29 cellular contexts compared by ENCODE assay signal in the genomic region with DNA sequence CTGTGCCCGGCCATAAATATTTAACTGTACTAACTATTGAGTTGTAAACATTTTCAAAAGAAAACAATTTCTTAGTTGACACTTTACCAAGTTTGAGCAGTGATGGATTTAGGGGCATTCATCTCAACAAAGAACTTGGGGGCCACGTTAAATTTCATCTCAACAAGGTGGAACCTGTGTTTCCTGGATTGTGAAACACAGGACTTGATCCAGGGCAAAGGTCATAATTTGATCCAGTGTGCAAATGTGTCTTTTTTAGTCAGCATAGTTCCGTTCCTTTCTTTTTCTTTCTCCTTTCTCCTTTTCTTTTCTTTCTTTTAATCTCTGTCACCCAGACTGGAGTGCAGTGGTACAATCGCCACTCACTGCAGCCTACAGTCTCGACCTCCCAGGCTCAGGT. TPM values are rescaled to one million over a fixed set of nuclear protein-coding genes. Genes with fewer than 3 reads are reported as not detected.
"Had no signal": no experiment of that assay in that cellular context is flagged by ENCODE, and none has a peak within 500 bp of the region (broad histone marks: within the 10 kb centered on the region; RNA-seq: fewer than 3 reads in every experiment).

No MANE protein-coding gene starts in this region.

- H3K4me2 ChIP-seq: smooth muscle cell had no signal

- H3K9me3 ChIP-seq: left lung, pancreas, prostate gland, sigmoid colon, transverse colon, upper lobe of left lung, vagina had no signal

- FAIRE-seq: keratinocyte, pancreas had no signal

- H3K4me3 ChIP-seq: left lung, pancreas, prostate gland, sigmoid colon, smooth muscle cell, transverse colon, upper lobe of left lung, vagina had no signal

- H3K27me3 ChIP-seq: pancreas, vagina had no signal

- H3K4me1 ChIP-seq: prostate gland had no signal

- H3K27ac ChIP-seq: left lung, pancreas, prostate gland, sigmoid colon, transverse colon, upper lobe of left lung, vagina had no signal

- ATAC-seq: left cardiac atrium; left lung; naive thymus-derived CD8-positive, alpha-beta T cell; pancreas; right cardiac atrium; stimulated activated memory B cell treated with anti-CD40 and anti-IgM and Interleukin-4, amounts not matched to agents 10 μg/mL and 1 μg/mL and 100 μg/mL, for 72 hours; stimulated activated naive CD8-positive, alpha-beta T cell treated with anti-CD3 and anti-CD28 coated beads, Interleukin-15, amount 100 ng/mL, for 72 hours had no signal

- DNase-seq: hippocampal formation; kidney glomerular epithelial cell; left cardiac atrium; left lung; mammary epithelial cell; mesenchymal stem cell; naive thymus-derived CD8-positive, alpha-beta T cell; nucleus accumbens; pancreas; posterior cingulate gyrus; retina; right cardiac atrium; sigmoid colon; stimulated activated CD4-positive, alpha-beta T cell treated with anti-CD3 and anti-CD28 coated beads, Interleukin-1b, Interleukin-23, amount 100 ng/mL, for 48 hours; stimulated activated CD4-positive, alpha-beta T cell treated with anti-CD3 and anti-CD28 coated beads, Interleukin-2, amount 100 ng/mL, for 48 hours; stimulated activated CD4-positive, alpha-beta T cell treated with anti-CD3 and anti-CD28 coated beads, Interleukin-4, amount 100 ng/mL, for 4 hours; stimulated activated CD8-positive, alpha-beta memory T cell treated with anti-CD3 and anti-CD28 coated beads, Interleukin-4, amount 100 ng/mL, for 48 hours; stimulated activated naive CD4-positive, alpha-beta T cell treated with Interleukin-2 at 50 U/mL for 16 hours; stimulated activated naive CD8-positive, alpha-beta T cell treated with anti-CD3 and anti-CD28 coated beads, Interleukin-15, amount 100 ng/mL, for 72 hours; substantia nigra; transverse colon; upper lobe of left lung had no signal

- H3K36me3 ChIP-seq: left lung, pancreas, prostate gland, sigmoid colon, transverse colon, upper lobe of left lung, vagina had no signal

RNA-seq across cellular contexts. Expression of gene GFRA3, which starts 3.1 kb away (rescaled TPM):
- total RNA-seq: mammary epithelial cell; naive thymus-derived CD8-positive, alpha-beta T cell; osteoblast; smooth muscle cell; temporal lobe had no signal
- polyA plus RNA-seq: keratinocyte; mammary epithelial cell; naive thymus-derived CD8-positive, alpha-beta T cell had no signal
